ENCODE assay signal across 21 cellular contexts in genomic region chr12:49585477-49586445, GRCh38. TPM values are rescaled to one million over a fixed set of nuclear protein-coding genes. Genes with fewer than 3 reads are reported as not detected.
"Had no signal": no experiment of that assay in that cellular context is flagged by ENCODE, and none has a peak within 500 bp of the region (broad histone marks: within the 10 kb centered on the region; RNA-seq: fewer than 3 reads in every experiment).

No MANE protein-coding gene starts in this region.

- H3K36me3 ChIP-seq: breast epithelium, WERI-Rb-1 had no signal

- H3K27ac Mint-ChIP-seq: activated CD4-positive, alpha-beta T cell treated with anti-CD3 and anti-CD28 coated beads for 36 hours; activated CD8-positive, alpha-beta T cell treated with anti-CD3 and anti-CD28 coated beads for 36 hours; activated T-helper 17 cell treated with anti-CD3 and anti-CD28 coated beads, Interleukin-2, amount 50 U/mL, for 72 hours; dendritic cell treated with granulocyte-macrophage colony-stimulating factor and Interleukin-4, amounts not matched to agents 40 ng/mL and 50 ng/mL, for 4 days; natural killer cell treated with Interleukin-12 subunit alpha and Interleukin-12 subunit beta and Interleukin-15 and Interleukin-18, amount 100 ng/mL, for 72 hours had no signal

- H3K27me3 ChIP-seq: breast epithelium, esophagus squamous epithelium, tibial nerve had no signal

- DNase-seq: activated CD4-positive, alpha-beta T cell treated with anti-CD3 and anti-CD28 coated beads for 36 hours; activated CD8-positive, alpha-beta T cell treated with anti-CD3 and anti-CD28 coated beads for 36 hours; activated naive CD4-positive, alpha-beta T cell treated with Interleukin-2 at 50 U/mL for 16 hours; activated T-cell treated with anti-CD3 and anti-CD28 coated beads, Interleukin-2, amount 50 U/mL, for 1 hour; cerebellar nuclear complex; effector CD8-positive, alpha-beta T cell; esophagus squamous epithelium; left cardiac atrium; mesenchymal stem cell; stimulated activated CD4-positive, alpha-beta T cell treated with anti-CD3 and anti-CD28 coated beads, Interleukin-2, amount 100 ng/mL, for 24 hours; stimulated activated naive CD8-positive, alpha-beta T cell treated with anti-CD3 and anti-CD28 coated beads, Interleukin-15, Interleukin-2, amounts not matched to agents 100 U/mL and 50 U/mL, for 24 hours; substantia nigra; SW 1271; WERI-Rb-1 had no signal

- H3K4me3 Mint-ChIP-seq: activated CD4-positive, alpha-beta T cell treated with anti-CD3 and anti-CD28 coated beads for 36 hours; activated CD8-positive, alpha-beta T cell treated with anti-CD3 and anti-CD28 coated beads for 36 hours; activated T-helper 17 cell treated with anti-CD3 and anti-CD28 coated beads, Interleukin-2, amount 50 U/mL, for 72 hours; dendritic cell treated with granulocyte-macrophage colony-stimulating factor and Interleukin-4, amounts not matched to agents 40 ng/mL and 50 ng/mL, for 4 days; natural killer cell treated with Interleukin-12 subunit alpha and Interleukin-12 subunit beta and Interleukin-15 and Interleukin-18, amount 100 ng/mL, for 72 hours had no signal

- H3K27ac ChIP-seq: esophagus squamous epithelium, WERI-Rb-1 had no signal

- H3K27me3 Mint-ChIP-seq: activated CD4-positive, alpha-beta T cell treated with anti-CD3 and anti-CD28 coated beads for 36 hours; activated CD8-positive, alpha-beta T cell treated with anti-CD3 and anti-CD28 coated beads for 36 hours; activated T-helper 17 cell treated with anti-CD3 and anti-CD28 coated beads, Interleukin-2, amount 50 U/mL, for 72 hours; dendritic cell treated with granulocyte-macrophage colony-stimulating factor and Interleukin-4, amounts not matched to agents 40 ng/mL and 50 ng/mL, for 4 days; natural killer cell treated with Interleukin-12 subunit alpha and Interleukin-12 subunit beta and Interleukin-15 and Interleukin-18, amount 100 ng/mL, for 72 hours had no signal

- H3K9me3 Mint-ChIP-seq: natural killer cell treated with Interleukin-12 subunit alpha and Interleukin-12 subunit beta and Interleukin-15 and Interleukin-18, amount 100 ng/mL, for 72 hours had no signal

- H3K9me3 ChIP-seq: breast epithelium, esophagus squamous epithelium, tibial nerve had no signal

- H3K4me3 ChIP-seq: breast epithelium, esophagus squamous epithelium, tibial nerve had no signal

- ATAC-seq: activated CD4-positive, alpha-beta T cell treated with anti-CD3 and anti-CD28 coated beads for 36 hours; activated CD8-positive, alpha-beta T cell treated with anti-CD3 and anti-CD28 coated beads for 36 hours; activated T-helper 17 cell treated with anti-CD3 and anti-CD28 coated beads, Interleukin-2, amount 50 U/mL, for 72 hours; left cardiac atrium; natural killer cell treated with Interleukin-12 subunit alpha and Interleukin-12 subunit beta and Interleukin-15 and Interleukin-18, amount 100 ng/mL, for 72 hours had no signal

- H3K4me1 ChIP-seq: breast epithelium had no signal

RNA-seq across cellular contexts. Expression of gene FAM186B, which starts 19.7 kb away (rescaled TPM):
- total RNA-seq: activated CD8-positive, alpha-beta T cell treated with anti-CD3 and anti-CD28 coated beads for 36 hours; skeletal muscle tissue had no signal

RNA-seq across cellular contexts. Expression of gene KCNH3, which starts 46.9 kb away (rescaled TPM):
- total RNA-seq: astrocyte had no signal
